Comparison of ENCODE assay signal across 8 cellular contexts in genomic region chr22:23240639-23241389, GRCh38.
A peak's percentile ranks its signal among the peaks of the same experiment; 100 is the strongest.
DNase-seq lines count a peak whose midpoint lies in the region; ATAC-seq and TF ChIP-seq lines count a peak whose summit lies in the region.

No MANE protein-coding gene starts in this region.

- peak; percentile 32 for ATAC-seq in activated B cell treated with CpG ODN at 0.5 μM for 24 hours (ENCODE audit: low read depth)
- ATAC-seq in GM18517 (IDR thresholded peaks at IDR 0.05; ENCODE audit: unreplicated experiment), result no peak

- H3K36me3 ChIP-seq in cardiac muscle cell (no peaks in the 10 kb centered on the region), stomach (no peaks in the 10 kb centered on the region)

- intact Hi-C loops in cardiac septum (cut with DNase I), result no loop called here
- intact Hi-C loops in activated B cell treated with CpG ODN at 0.5 μM for 24 hours (cut with micrococcal nuclease), result loop anchor here (1.0 to 5.0 kb wide), 2 partner anchors 34 to 63 kb away; no protein-coding TSS in a partner anchor
- intact Hi-C loops in stomach (cut with DNase I; ENCODE audit: low total_unique reads), result no loop called here

- H3K4me3 Mint-ChIP-seq in activated B cell treated with CpG ODN at 0.5 μM for 24 hours, result no peak overlapping the region

- TF ChIP-seq EP300 in stomach (IDR thresholded peaks at IDR 0.05), result no peak

- no peaks in the 10 kb centered on the region for H3K36me3 Mint-ChIP-seq in activated B cell treated with CpG ODN at 0.5 μM for 24 hours (ENCODE audit: low read depth)

- H3K27me3 ChIP-seq in cardiac muscle cell (no peaks in the 10 kb centered on the region), stomach (no peaks in the 10 kb centered on the region)

- H3K4me1 ChIP-seq in cardiac muscle cell (ENCODE audit: low read depth) (peaks cover 36% of the 10 kb centered on the region), stomach (peaks cover 18 to 78% (median 58%) of the 10 kb centered on the region in 4 donors)

- H3K4me3 ChIP-seq in cardiac muscle cell, result no peak overlapping the region
- H3K4me3 ChIP-seq in stomach, result no peak overlapping the region

- DNase-seq in cardiac muscle cell (ENCODE audit: low read depth in 1 of 2, low spot score in 1 of 2), result no peak
- DNase-seq in cardiac septum (ENCODE audit: low spot score), result no peak
- DNase-seq in activated B cell treated with CpG ODN at 0.5 μM for 24 hours, result no peak
- DNase-seq in germinal center (ENCODE audit: low spot score), result peak; percentile 40
- peak; percentile 31 for DNase-seq in stomach
- no peak for DNase-seq in DMS79 treated with DMSO at 0.1 percent for 48 hours (lab: John Stamatoyannopoulos, UW)
- DNase-seq in middle frontal gyrus (ENCODE audit: extremely low spot score, low spot score), result no peak

- peaks cover 42% of the 10 kb centered on the region for H3K4me1 Mint-ChIP-seq in activated B cell treated with CpG ODN at 0.5 μM for 24 hours

- H3K9me3 Mint-ChIP-seq in activated B cell treated with CpG ODN at 0.5 μM for 24 hours, result no peaks in the 10 kb centered on the region

- H3K27ac ChIP-seq in cardiac muscle cell (no peak overlapping the region), stomach (no peak overlapping the region)

- no peaks in the 10 kb centered on the region for H3K27me3 Mint-ChIP-seq in activated B cell treated with CpG ODN at 0.5 μM for 24 hours

- POLR2A ChIA-PET in activated B cell treated with CpG ODN at 0.5 μM for 24 hours (lab: Charles Lee), result interaction anchor here (0.7 kb wide), 1 partner anchor 28 kb away, joined by 3 read pairs; no protein-coding TSS in a partner anchor

- peak overlapping the region; percentile 5 for H3K27ac Mint-ChIP-seq in activated B cell treated with CpG ODN at 0.5 μM for 24 hours

- TF ChIP-seq CTCF in cardiac muscle cell (IDR thresholded peaks at IDR 0.05; ENCODE audit: low read depth, low read length) (peak; percentile 35), activated B cell treated with CpG ODN at 0.5 μM for 24 hours (IDR thresholded peaks at IDR 0.05) (no peak), stomach (IDR thresholded peaks at IDR 0.05) (no peak)

- H3K9me3 ChIP-seq in cardiac muscle cell (ENCODE audit: low read depth), result no peaks in the 10 kb centered on the region
- H3K9me3 ChIP-seq in stomach, result no peaks in the 10 kb centered on the region

- 62 to 69% (median 65%) methylated on average over 12 to 13 of the region's 13 CpGs for WGBS in stomach, 5 donors

- no peak for TF ChIP-seq POLR2A in stomach (IDR thresholded peaks at IDR 0.05)

- CTCF ChIA-PET in activated B cell treated with CpG ODN at 0.5 μM for 24 hours (lab: Charles Lee), result no interaction called here

Comparison
In these comparisons a context has a peak if more than half of its experiments do, and no peak if none do; other contexts are left out.
1. DNase-seq: peak in germinal center (single experiment) and stomach (single experiment); none in cardiac muscle cell (0 of 2), cardiac septum (single experiment), activated B cell treated with CpG ODN at 0.5 μM for 24 hours (single experiment), DMS79 treated with DMSO at 0.1 percent for 48 hours (single experiment) and middle frontal gyrus (single experiment).